Comparison of ENCODE assay signal across 14 cellular contexts in the genomic region with DNA sequence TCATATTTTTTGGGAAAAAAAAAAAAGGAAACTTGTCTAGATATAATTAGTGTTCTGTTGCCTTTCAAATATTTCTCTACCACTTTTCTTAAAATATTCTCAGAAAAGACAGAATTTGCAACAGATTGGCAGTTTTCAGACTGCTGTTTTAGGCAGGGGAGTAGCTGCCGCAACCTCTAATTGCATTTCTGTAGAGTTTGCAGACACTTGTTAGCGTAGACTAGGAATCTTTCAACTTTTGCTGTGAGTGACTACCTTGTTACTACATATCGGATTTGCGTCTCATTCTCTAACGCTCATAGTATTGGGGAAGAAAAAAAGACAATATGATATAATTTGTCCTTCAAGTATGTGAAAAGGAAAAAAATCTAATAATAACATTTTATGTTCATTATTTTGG. TPM values are rescaled to one million over a fixed set of nuclear protein-coding genes. Genes with fewer than 3 reads are reported as not detected.
DNase-seq lines count a peak whose midpoint lies in the region; ATAC-seq and TF ChIP-seq lines count a peak whose summit lies in the region.
"Had no signal": no experiment of that assay in that cellular context is flagged by ENCODE, and none has a peak within 500 bp of the region (broad histone marks: within the 10 kb centered on the region; RNA-seq: fewer than 3 reads in every experiment).

No MANE protein-coding gene starts in this region.

- intact Hi-C loops in natural killer cell (cut with micrococcal nuclease): no loop called here

- CTCF ChIA-PET in CD8-positive, alpha-beta memory T cell (lab: Charles Lee): interaction anchor here (0.7 to 5.5 kb wide), 4 partner anchors 9 to 76 kb away, joined by 3 to 26 read pairs (median 4); no protein-coding TSS in a partner anchor

- H3K27ac ChIP-seq in CD4-positive, CD25-positive, alpha-beta regulatory T cell (ENCODE audit: insufficient read depth, low read length, poor library complexity, severe bottlenecking): peak overlapping the region; percentile 42
- no peak overlapping the region for H3K27ac ChIP-seq in CD8-positive, alpha-beta memory T cell (ENCODE audit: low read depth, low read length)
- H3K27ac ChIP-seq: C4-2B, testis had no signal

- no peak for TF ChIP-seq CTCF in natural killer cell (IDR thresholded peaks at IDR 0.05)

- peaks cover 23% of the 10 kb centered on the region for H3K36me3 Mint-ChIP-seq in CD4-positive, CD25-positive, alpha-beta regulatory T cell
- H3K36me3 Mint-ChIP-seq in CD8-positive, alpha-beta memory T cell: peaks cover 0 to 43% (median 11%) of the 10 kb centered on the region in 3 donors
- H3K36me3 Mint-ChIP-seq in activated naive CD4-positive, alpha-beta T cell treated with anti-CD3 and anti-CD28 coated beads, Interleukin-2, amount 50 U/mL, for 72 hours: peaks cover 25 to 83% of the 10 kb centered on the region in 2 donors
- no peaks in the 10 kb centered on the region for H3K36me3 Mint-ChIP-seq in natural killer cell

- peaks cover 80 to 96% (median 89%) of the 10 kb centered on the region in 4 donors for H3K4me1 Mint-ChIP-seq in CD4-positive, CD25-positive, alpha-beta regulatory T cell
- H3K4me1 Mint-ChIP-seq in CD8-positive, alpha-beta memory T cell: peaks cover 94 to 100% (median 100%) of the 10 kb centered on the region in 3 donors
- H3K4me1 Mint-ChIP-seq in natural killer cell: peaks cover 97% of the 10 kb centered on the region in 2 donors

- H3K4me1 ChIP-seq in CD4-positive, CD25-positive, alpha-beta regulatory T cell (ENCODE audit: control insufficient read depth, insufficient read depth, low read length, poor library complexity, severe bottlenecking): peaks cover 85% of the 10 kb centered on the region
- peaks cover 94% of the 10 kb centered on the region for H3K4me1 ChIP-seq in CD8-positive, alpha-beta memory T cell (ENCODE audit: insufficient read depth, low read length)
- H3K4me1 ChIP-seq: testis had no signal

- no peaks in the 10 kb centered on the region for H3K36me3 ChIP-seq in CD4-positive, CD25-positive, alpha-beta regulatory T cell (ENCODE audit: control insufficient read depth, insufficient read depth, low read length)
- no peaks in the 10 kb centered on the region for H3K36me3 ChIP-seq in CD8-positive, alpha-beta memory T cell (ENCODE audit: insufficient read depth, low read length)

- no peak for DNase-seq in CD4-positive, CD25-positive, alpha-beta regulatory T cell
- DNase-seq in CD8-positive, alpha-beta memory T cell: no peak
- DNase-seq in activated naive CD4-positive, alpha-beta T cell treated with anti-CD3 and anti-CD28 coated beads, Interleukin-2, amount 50 U/mL, for 72 hours (ENCODE audit: low spot score in 2 of 2): peak in 1 of 2 donors; percentile 1
- DNase-seq in natural killer cell: no peak
- DNase-seq in retina: no peak
- no peak for DNase-seq in ACHN
- DNase-seq: amniotic stem cell, cerebellar nuclear complex, Karpas-422, NCI-H446 treated with DMSO at 0.1 percent for 48 hours, testis had no signal

- POLR2A ChIA-PET in CD8-positive, alpha-beta memory T cell (lab: Charles Lee): interaction anchor here (0.7 to 2.7 kb wide), 5 partner anchors 10 to 49 kb away, joined by 4 to 15 read pairs (median 6); partner anchors contain the start of gene TGFBR2

- H3K27ac Mint-ChIP-seq in CD4-positive, CD25-positive, alpha-beta regulatory T cell: peak overlapping the region; percentile 62 to 94 (median 87)
- H3K27ac Mint-ChIP-seq in CD8-positive, alpha-beta memory T cell: peak overlapping the region; percentile 37 to 94 (median 80)
- H3K27ac Mint-ChIP-seq in activated naive CD4-positive, alpha-beta T cell treated with anti-CD3 and anti-CD28 coated beads, Interleukin-2, amount 50 U/mL, for 72 hours: peak overlapping the region; percentile 100
- peak overlapping the region; percentile 84 to 91 for H3K27ac Mint-ChIP-seq in natural killer cell
- H3K27ac Mint-ChIP-seq: nephron had no signal

- H3K27me3 Mint-ChIP-seq in CD4-positive, CD25-positive, alpha-beta regulatory T cell: no peaks in the 10 kb centered on the region
- H3K27me3 Mint-ChIP-seq in CD8-positive, alpha-beta memory T cell: no peaks in the 10 kb centered on the region
- H3K27me3 Mint-ChIP-seq in natural killer cell (ENCODE audit: low read depth in 2 of 2): no peaks in the 10 kb centered on the region

- H3K9me3 ChIP-seq in CD4-positive, CD25-positive, alpha-beta regulatory T cell (ENCODE audit: control insufficient read depth in 2 of 2, low read length in 2 of 2): no peaks in the 10 kb centered on the region
- H3K9me3 ChIP-seq in CD8-positive, alpha-beta memory T cell (ENCODE audit: low read length): no peaks in the 10 kb centered on the region
- H3K9me3 ChIP-seq: testis had no signal

- no peak for ATAC-seq in CD4-positive, CD25-positive, alpha-beta regulatory T cell (ENCODE audit: low read depth in 2 of 2)
- ATAC-seq in activated naive CD4-positive, alpha-beta T cell treated with anti-CD3 and anti-CD28 coated beads, Interleukin-2, amount 50 U/mL, for 72 hours: no peak
- no peak for ATAC-seq in natural killer cell
- no peak for ATAC-seq in HG03460 (IDR thresholded peaks at IDR 0.05; ENCODE audit: unreplicated experiment)

- H3K9me3 Mint-ChIP-seq in CD4-positive, CD25-positive, alpha-beta regulatory T cell: peaks cover 0 to 2% (median 0%) of the 10 kb centered on the region in 7 donors
- H3K9me3 Mint-ChIP-seq in CD8-positive, alpha-beta memory T cell: no peaks in the 10 kb centered on the region
- H3K9me3 Mint-ChIP-seq in activated naive CD4-positive, alpha-beta T cell treated with anti-CD3 and anti-CD28 coated beads, Interleukin-2, amount 50 U/mL, for 72 hours: peaks cover 0 to 7% of the 10 kb centered on the region in 2 donors
- H3K9me3 Mint-ChIP-seq in natural killer cell: no peaks in the 10 kb centered on the region
- H3K9me3 Mint-ChIP-seq: nephron had no signal

- in situ Hi-C loops in ACHN (cut with HindIII; ENCODE audit: low pct_ligation_motif_present, low pct_unique_long_range_greater_than_20kb, low sequenced_read_pairs): no loop called here

- no peaks in the 10 kb centered on the region for H3K27me3 ChIP-seq in CD4-positive, CD25-positive, alpha-beta regulatory T cell (ENCODE audit: control insufficient read depth, insufficient read depth, low read length)
- no peaks in the 10 kb centered on the region for H3K27me3 ChIP-seq in CD8-positive, alpha-beta memory T cell (ENCODE audit: insufficient read depth, low read length, poor library complexity, severe bottlenecking)
- H3K27me3 ChIP-seq: testis had no signal

- peak overlapping the region; percentile 74 to 78 (median 76) for H3K4me3 Mint-ChIP-seq in CD4-positive, CD25-positive, alpha-beta regulatory T cell
- peak overlapping the region; percentile 35 to 72 (median 64) for H3K4me3 Mint-ChIP-seq in CD8-positive, alpha-beta memory T cell
- H3K4me3 Mint-ChIP-seq in natural killer cell: peak overlapping the region; percentile 62
- H3K4me3 Mint-ChIP-seq: nephron had no signal

- peak overlapping the region; percentile 65 for H3K4me3 ChIP-seq in CD4-positive, CD25-positive, alpha-beta regulatory T cell (ENCODE audit: low read depth, low read length)
- H3K4me3 ChIP-seq in CD8-positive, alpha-beta memory T cell (ENCODE audit: low read length): peak overlapping the region; percentile 37
- H3K4me3 ChIP-seq: testis had no signal

RNA-seq across cellular contexts. Expression of gene TGFBR2, which starts 10.7 kb away (rescaled TPM):
- 57.4 TPM for total RNA-seq in CD4-positive, CD25-positive, alpha-beta regulatory T cell
- polyA plus RNA-seq in CD4-positive, CD25-positive, alpha-beta regulatory T cell: 10 to 100 TPM; 35.8 to 92.6 (median 61.0) TPM
- 10 to 100 TPM; 55.3 to 56.3 TPM for total RNA-seq in CD8-positive, alpha-beta memory T cell
- polyA plus RNA-seq in CD8-positive, alpha-beta memory T cell: 108 TPM
- total RNA-seq in activated naive CD4-positive, alpha-beta T cell treated with anti-CD3 and anti-CD28 coated beads, Interleukin-2, amount 50 U/mL, for 72 hours: 10 to 100 TPM; 45.0 to 74.1 TPM
- total RNA-seq in natural killer cell: 100 to 1,000 TPM in 1 of 3 donors, 10 to 100 TPM in 2; 70.4 to 113 (median 99.3) TPM
